In genomic region chr2:46700435-46700834, GRCh38 we compare ENCODE assay signal across 9 cellular contexts. TPM values are rescaled to one million over a fixed set of nuclear protein-coding genes. Genes with fewer than 3 reads are reported as not detected.
A peak's percentile ranks its signal among the peaks of the same experiment; 100 is the strongest.
DNase-seq lines count a peak whose midpoint lies in the region; ATAC-seq, FAIRE-seq and TF ChIP-seq lines count a peak whose summit lies in the region.
"Had no signal": no experiment of that assay in that cellular context is flagged by ENCODE, and none has a peak within 500 bp of the region (broad histone marks: within the 10 kb centered on the region; RNA-seq: fewer than 3 reads in every experiment).

No MANE protein-coding gene starts in this region.

- no peaks in the 10 kb centered on the region for H3K9me3 ChIP-seq in HepG2 (ENCODE audit: low read length)
- H3K9me3 ChIP-seq in tibial artery = no peaks in the 10 kb centered on the region

- H3K4me3 Mint-ChIP-seq in activated naive CD4-positive, alpha-beta T cell treated with anti-CD3 and anti-CD28 coated beads, Interleukin-2, amount 10 ng/mL, durations not matched to agents 7 days and 5 days = peak overlapping the region; percentile 88
- peak overlapping the region; percentile 95 for H3K4me3 Mint-ChIP-seq in activated naive CD8-positive, alpha-beta T cell treated with anti-CD3 and anti-CD28 coated beads, Interleukin-2, amount 50 U/mL, for 24 hours

- H3K9ac ChIP-seq in HepG2 (ENCODE audit: insufficient read depth, low read depth, low read length) = peak overlapping the region; percentile 88

- H3K4me2 ChIP-seq in HepG2 (ENCODE audit: low read depth, low read length) = peak overlapping the region; percentile 77

- H3K4me1 Mint-ChIP-seq in activated naive CD4-positive, alpha-beta T cell treated with anti-CD3 and anti-CD28 coated beads, Interleukin-2, amount 10 ng/mL, durations not matched to agents 7 days and 5 days = peaks cover 34% of the 10 kb centered on the region
- peaks cover 62% of the 10 kb centered on the region for H3K4me1 Mint-ChIP-seq in activated naive CD8-positive, alpha-beta T cell treated with anti-CD3 and anti-CD28 coated beads, Interleukin-2, amount 50 U/mL, for 24 hours

- no peaks in the 10 kb centered on the region for H3K36me3 ChIP-seq in HepG2 (replicated peaks in 1 of 2; ENCODE audit: control insufficient read depth in 1 of 2, insufficient read depth in 2 of 2, low read length in 2 of 2)
- H3K36me3 ChIP-seq in tibial artery = no peaks in the 10 kb centered on the region

- in situ Hi-C loops in HepG2 (cut with HindIII; ENCODE audit: extremely low pct_ligation_motif_present, low pct_unique_long_range_greater_than_20kb) = no loop called here

- 27% methylated on average over 6 of the region's 6 CpGs for WGBS in HepG2 (ENCODE audit: low lambda C conversion rate)

- POLR2A ChIA-PET in HepG2 (lab: Yijun Ruan, JAX) = no interaction called here

- H3K27ac ChIP-seq in HepG2 (ENCODE audit: extremely low read length, insufficient read depth, low read length) (peak overlapping the region; percentile 71), tibial artery (peak overlapping the region; percentile 87 to 98)

- FAIRE-seq in HepG2 (lab: Jason Lieb, UNC) = no peak
- FAIRE-seq: colon had no signal

- no peak for TF ChIP-seq EP300 in HepG2 (IDR thresholded peaks at IDR 0.05; ENCODE audit: low read depth in 2 of 2, low read length in 2 of 2)
- TF ChIP-seq EP300 in HepG2 (CRISPR knock-in tag; IDR thresholded peaks at IDR 0.05; ENCODE audit: borderline replicate concordance) = no peak

- DNase-seq in activated naive CD4-positive, alpha-beta T cell treated with anti-CD3 and anti-CD28 coated beads, Interleukin-2, amount 10 ng/mL, durations not matched to agents 7 days and 5 days = no peak
- DNase-seq in activated naive CD4-positive, alpha-beta T cell treated with anti-CD3 and anti-CD28 coated beads, Interleukin-2, amount 50 U/mL, for 16 hours = no peak
- no peak for DNase-seq in activated naive CD8-positive, alpha-beta T cell treated with anti-CD3 and anti-CD28 coated beads, Interleukin-2, amount 50 U/mL, for 24 hours
- no peak for DNase-seq in HepG2 (ENCODE audit: low spot score)
- DNase-seq in tibial artery = no peak
- no peak for DNase-seq in ureter (ENCODE audit: low spot score)
- no peak for DNase-seq in NCI-H2171 (lab: John Stamatoyannopoulos, UW)

- no peaks in the 10 kb centered on the region for H3K36me3 Mint-ChIP-seq in activated naive CD4-positive, alpha-beta T cell treated with anti-CD3 and anti-CD28 coated beads, Interleukin-2, amount 10 ng/mL, durations not matched to agents 7 days and 5 days
- H3K36me3 Mint-ChIP-seq in activated naive CD8-positive, alpha-beta T cell treated with anti-CD3 and anti-CD28 coated beads, Interleukin-2, amount 50 U/mL, for 24 hours (ENCODE audit: low read depth) = peaks cover 1% of the 10 kb centered on the region

- H4K20me1 ChIP-seq in HepG2 (ENCODE audit: insufficient read depth, low read length) = peaks cover 46% of the 10 kb centered on the region

- H3K4me3 ChIP-seq in HepG2 (replicated peaks in 1 of 3; ENCODE audit: insufficient read depth in 1 of 3, low read depth in 2 of 3, low read length in 3 of 3) (peak overlapping the region; percentile 96 to 98 (median 98)), tibial artery (peak overlapping the region; percentile 91)

- H3K27me3 ChIP-seq in HepG2 (ENCODE audit: control insufficient read depth in 1 of 2, insufficient read depth in 2 of 2, low read length in 2 of 2) (no peaks in the 10 kb centered on the region; a peak in 1 of 5 replicates), tibial artery (no peaks in the 10 kb centered on the region)

- no peak overlapping the region for H2AFZ ChIP-seq in HepG2 (ENCODE audit: low read length)

- no peaks in the 10 kb centered on the region for H3K9me3 Mint-ChIP-seq in activated naive CD4-positive, alpha-beta T cell treated with anti-CD3 and anti-CD28 coated beads, Interleukin-2, amount 10 ng/mL, durations not matched to agents 7 days and 5 days
- H3K9me3 Mint-ChIP-seq in activated naive CD8-positive, alpha-beta T cell treated with anti-CD3 and anti-CD28 coated beads, Interleukin-2, amount 50 U/mL, for 24 hours = no peaks in the 10 kb centered on the region

- intact Hi-C loops in HepG2 (cut with micrococcal nuclease; ENCODE audit: unreplicated experiment) = no loop called here
- intact Hi-C loops in tibial artery (cut with DNase I; ENCODE audit: low total_unique reads) = no loop called here

- CTCF ChIA-PET in activated naive CD4-positive, alpha-beta T cell treated with anti-CD3 and anti-CD28 coated beads, Interleukin-2, amount 10 ng/mL, durations not matched to agents 7 days and 5 days (lab: Charles Lee) = no interaction called here
- CTCF ChIA-PET in HepG2 (lab: Yijun Ruan, JAX; ENCODE audit: low intra/inter-chr PET ratio, low total read pairs) = no interaction called here

- H3K27ac Mint-ChIP-seq in activated naive CD4-positive, alpha-beta T cell treated with anti-CD3 and anti-CD28 coated beads, Interleukin-2, amount 10 ng/mL, durations not matched to agents 7 days and 5 days = no peak overlapping the region
- H3K27ac Mint-ChIP-seq in activated naive CD8-positive, alpha-beta T cell treated with anti-CD3 and anti-CD28 coated beads, Interleukin-2, amount 50 U/mL, for 24 hours = peak overlapping the region; percentile 93

- H3K79me2 ChIP-seq in HepG2 (ENCODE audit: insufficient read depth, low read length) = peaks cover 61% of the 10 kb centered on the region

- peaks cover 13% of the 10 kb centered on the region for H3K27me3 Mint-ChIP-seq in activated naive CD4-positive, alpha-beta T cell treated with anti-CD3 and anti-CD28 coated beads, Interleukin-2, amount 10 ng/mL, durations not matched to agents 7 days and 5 days
- no peaks in the 10 kb centered on the region for H3K27me3 Mint-ChIP-seq in activated naive CD8-positive, alpha-beta T cell treated with anti-CD3 and anti-CD28 coated beads, Interleukin-2, amount 50 U/mL, for 24 hours

- TF ChIP-seq CTCF in HepG2 (CRISPR knock-in tag; IDR thresholded peaks at IDR 0.05) (no peak), tibial artery (IDR thresholded peaks at IDR 0.05) (no peak)

- no peak for TF ChIP-seq POLR2A in HepG2 (IDR thresholded peaks at IDR 0.05; ENCODE audit: insufficient read depth in 1 of 2, low read depth in 2 of 2, low read length in 2 of 2)

- no peak for ATAC-seq in activated naive CD8-positive, alpha-beta T cell treated with anti-CD3 and anti-CD28 coated beads, Interleukin-2, amount 50 U/mL, for 24 hours
- no peak for ATAC-seq in HepG2
- no peak for ATAC-seq in GM19397 (IDR thresholded peaks at IDR 0.05; ENCODE audit: unreplicated experiment)

- no peak for TF ChIP-seq RAD21 in HepG2 (CRISPR knock-in tag; IDR thresholded peaks at IDR 0.05)

- H3K4me1 ChIP-seq in HepG2 (ENCODE audit: insufficient read depth, low read length) (peaks cover 62% of the 10 kb centered on the region), tibial artery (peaks cover 0 to 44% (median 10%) of the 10 kb centered on the region in 4 donors)

- no TSS peak for BruUV-seq in HepG2 (replicated peaks; lab: Mats Ljungman, UMichigan)

TF ChIP-seq in HepG2, 621 proteins besides CTCF, POLR2A, EP300 and RAD21:
- no peak for TF ChIP-seq RFXAP (CRISPR knock-in tag; IDR thresholded peaks at IDR 0.05; ENCODE audit: borderline replicate concordance)
- peak; percentile 50; the same call in 1 of the 2 replicates for TF ChIP-seq CEBPB (IDR thresholded peaks at IDR 0.05; ENCODE audit: borderline replicate concordance, low read depth, low read length)

RNA-seq across cellular contexts. Expression of gene SOCS5, which starts 1.3 kb away (rescaled TPM):
- total RNA-seq in HepG2 (2016; rRNA removed; fragmentation: Illumina TruSeq; extraction: Trizol) (17.6 and 27.6 TPM in 2 replicates), ureter (24.2 TPM)
- total RNA-seq in HepG2 (2016; cell fraction: cytosol; rRNA removed; fragmentation: Illumina TruSeq; extraction: Trizol; ENCODE audit: low read depth) = 2.0 and 2.7 TPM in 2 replicates
- 18.1 and 27.9 TPM in 2 replicates for total RNA-seq in HepG2 (2016; cell fraction: insoluble cytoplasmic fraction; rRNA removed; fragmentation: Illumina TruSeq; extraction: Trizol)
- 11.9 and 12.4 TPM in 2 replicates for total RNA-seq in HepG2 (2016; cell fraction: membrane; rRNA removed; fragmentation: Illumina TruSeq; extraction: Trizol)
- 25.5 and 27.6 TPM in 2 replicates for total RNA-seq in HepG2 (2016; cell fraction: nucleus; rRNA removed; fragmentation: Illumina TruSeq; extraction: Trizol)
- 11.8 and 14.8 TPM in 2 replicates for polyA plus RNA-seq in HepG2 (2011; rRNA removed)
- 7.2 and 9.3 TPM in 2 replicates for polyA plus RNA-seq in HepG2 (2011; cell fraction: cytosol; rRNA removed)
- 9.0 and 9.5 TPM in 2 replicates for polyA plus RNA-seq in HepG2 (2011; cell fraction: nucleus; rRNA removed)
- polyA plus RNA-seq in HepG2 (2012) = 13.8 and 14.6 TPM in 2 replicates
- polyA plus RNA-seq in HepG2 (2016; cell fraction: cytosol; fragmentation: Illumina TruSeq; extraction: Trizol; ENCODE audit: low read depth) = 1.1 and 1.4 TPM in 2 replicates
- polyA plus RNA-seq in HepG2 (2016; cell fraction: insoluble cytoplasmic fraction; fragmentation: Illumina TruSeq; extraction: Trizol; ENCODE audit: low read depth) = 22.5 and 24.5 TPM in 2 replicates
- 6.5 and 7.3 TPM in 2 replicates for polyA plus RNA-seq in HepG2 (2016; cell fraction: membrane; fragmentation: Illumina TruSeq; extraction: Trizol; ENCODE audit: low read depth)
- polyA plus RNA-seq in HepG2 (2016; cell fraction: nucleus; fragmentation: Illumina TruSeq; extraction: Trizol; ENCODE audit: insufficient read depth, low read depth) = 18.1 and 19.5 TPM in 2 replicates
- 14.3 and 32.7 TPM in 2 replicates for polyA minus RNA-seq in HepG2 (2011; rRNA and poly(A)+ RNA removed; ENCODE audit: low replicate concordance)
- 18.6 and 19.3 TPM in 2 replicates for polyA minus RNA-seq in HepG2 (2011; cell fraction: cytosol; rRNA and poly(A)+ RNA removed)
- polyA minus RNA-seq in HepG2 (2011; cell fraction: nucleus; rRNA and poly(A)+ RNA removed) = 74.9 and 75.8 TPM in 2 replicates
